In genomic region chr22:39117585-39118191, GRCh38 we compare ENCODE assay signal across 8 cellular contexts. TPM values are rescaled to one million over a fixed set of nuclear protein-coding genes. Genes with fewer than 3 reads are reported as not detected.
DNase-seq lines count a peak whose midpoint lies in the region; ATAC-seq and TF ChIP-seq lines count a peak whose summit lies in the region.

No MANE protein-coding gene starts in this region.

- intact Hi-C loops in upper lobe of right lung (cut with DNase I) = no loop called here

- H3K4me1 Mint-ChIP-seq in neural crest cell = peaks cover 18% of the 10 kb centered on the region

- no peaks in the 10 kb centered on the region for H3K9me3 ChIP-seq in duodenal mucosa (ENCODE audit: control insufficient read depth in 1 of 2, low read length in 2 of 2)
- no peaks in the 10 kb centered on the region for H3K9me3 ChIP-seq in upper lobe of right lung

- peak; percentile 49 for TF ChIP-seq CTCF in AG09319 (IDR thresholded peaks at IDR 0.05; ENCODE audit: low read depth, low read length)
- TF ChIP-seq CTCF in neural crest cell (conservative IDR thresholded peaks at IDR 0.05) = peak; percentile 64
- peak; percentile 55 for TF ChIP-seq CTCF in upper lobe of right lung (IDR thresholded peaks at IDR 0.05)

- H3K4me3 ChIP-seq in duodenal mucosa (ENCODE audit: low read depth in 1 of 2, low read length in 2 of 2) (peak overlapping the region in 1 of 2 donors; percentile 15), upper lobe of right lung (no peak overlapping the region)

- peaks cover 40% of the 10 kb centered on the region for H3K27me3 Mint-ChIP-seq in neural crest cell (ENCODE audit: low read depth)

- H3K27me3 ChIP-seq in duodenal mucosa (ENCODE audit: control insufficient read depth in 1 of 2, insufficient read depth in 2 of 2, low read length in 2 of 2) (no peaks in the 10 kb centered on the region), upper lobe of right lung (peaks cover 27% of the 10 kb centered on the region)

- peaks cover 0 to 7% of the 10 kb centered on the region in 2 donors for H3K4me1 ChIP-seq in duodenal mucosa (ENCODE audit: control insufficient read depth in 1 of 2, insufficient read depth in 2 of 2, low read length in 2 of 2)
- H3K4me1 ChIP-seq in upper lobe of right lung = no peaks in the 10 kb centered on the region

- ATAC-seq in GM18909 (IDR thresholded peaks at IDR 0.05; ENCODE audit: poor library complexity, unreplicated experiment) = peak; percentile 52
- ATAC-seq in upper lobe of right lung = peak; percentile 76
- ATAC-seq in GM18511 (IDR thresholded peaks at IDR 0.05; ENCODE audit: unreplicated experiment) = no peak

- H3K9ac ChIP-seq in duodenal mucosa (ENCODE audit: low read depth in 1 of 2, low read length in 2 of 2) = peak overlapping the region; percentile 12 to 21

- no peak overlapping the region for H3K4me3 Mint-ChIP-seq in neural crest cell

- H3K27ac ChIP-seq in duodenal mucosa (ENCODE audit: low read depth, low read length) = no peak overlapping the region
- H3K27ac ChIP-seq in upper lobe of right lung = no peak overlapping the region

- no peak overlapping the region for H3K27ac Mint-ChIP-seq in neural crest cell (ENCODE audit: unreplicated experiment)

- DNase-seq in AG09319 (ENCODE audit: extremely low read depth, low read depth) (peak; percentile 18), NCI-H1092 (lab: John Stamatoyannopoulos, UW) (peak; percentile 11), neural crest cell (ENCODE audit: low read depth, low spot score) (peak; percentile 46), upper lobe of right lung (no peak)
- peak; percentile 75 for DNase-seq in activated CD4-positive, alpha-beta T cell treated with anti-CD3 and anti-CD28 coated beads, Interleukin-2, amount 50 U/mL, for 1 hour

- H3K36me3 ChIP-seq in duodenal mucosa (ENCODE audit: control insufficient read depth in 1 of 2, insufficient read depth in 2 of 2, low read length in 2 of 2) (no peaks in the 10 kb centered on the region), upper lobe of right lung (no peaks in the 10 kb centered on the region)

- no peaks in the 10 kb centered on the region for H3K36me3 Mint-ChIP-seq in neural crest cell (ENCODE audit: low read depth)

- H3K9me3 Mint-ChIP-seq in neural crest cell = no peaks in the 10 kb centered on the region

RNA-seq across cellular contexts. Expression of gene APOBEC3H, which starts 20.6 kb away (rescaled TPM):
- not detected in 2 replicates for total RNA-seq in neural crest cell
- total RNA-seq in upper lobe of right lung = 0.84 TPM

RNA-seq across cellular contexts. Expression of gene CBX7, which starts 34.8 kb away (rescaled TPM):
- 2.3 and 2.4 TPM in 2 replicates for total RNA-seq in neural crest cell
- total RNA-seq in upper lobe of right lung = 62.7 TPM

RNA-seq across cellular contexts. Expression of gene APOBEC3G, which starts 40.6 kb away (rescaled TPM):
- total RNA-seq in neural crest cell = 1.3 and 2.1 TPM in 2 replicates
- 16.1 TPM for total RNA-seq in upper lobe of right lung

Comparison
In these comparisons a context has a peak if more than half of its experiments do, and no peak if none do; other contexts are left out.
1. RNA of gene CBX7, which starts 34.8 kb away (total RNA-seq): 62.7 TPM in upper lobe of right lung (single experiment); 2.3 to 2.4 TPM in neural crest cell; every median in the first group is over 10 times any median in the second.
2. Peak in every context shown above with its lines, with median percentiles within 50 percentile points of each other: CTCF ChIP-seq.